20 cellular contexts compared by ENCODE assay signal in the genomic region with DNA sequence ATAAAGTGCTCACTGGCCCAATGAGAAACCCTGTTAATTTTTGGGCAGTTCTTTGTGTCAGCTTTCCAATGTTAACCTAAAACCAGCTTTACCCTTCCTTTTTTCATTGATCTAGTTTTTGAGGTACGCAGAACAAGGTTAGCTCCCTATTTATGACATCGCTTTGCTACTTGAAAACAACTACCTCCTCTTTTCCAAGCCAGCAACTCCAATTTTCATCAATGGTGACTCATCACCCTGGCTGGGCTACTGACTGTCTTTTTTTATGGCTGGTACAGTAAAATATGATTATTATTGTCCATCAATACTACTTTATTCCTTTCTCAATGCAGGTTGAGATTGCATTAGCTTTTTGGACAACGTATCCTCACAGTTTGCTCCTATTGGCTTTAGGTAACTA. TPM values are rescaled to one million over a fixed set of nuclear protein-coding genes. Genes with fewer than 3 reads are reported as not detected.
A peak's percentile ranks its signal among the peaks of the same experiment; 100 is the strongest.
DNase-seq lines count a peak whose midpoint lies in the region; ATAC-seq, FAIRE-seq and TF ChIP-seq lines count a peak whose summit lies in the region.
"Had no signal": no experiment of that assay in that cellular context is flagged by ENCODE, and none has a peak within 500 bp of the region (broad histone marks: within the 10 kb centered on the region; RNA-seq: fewer than 3 reads in every experiment).

No MANE protein-coding gene starts in this region.

- H3K9me3 ChIP-seq in A549 (no peaks in the 10 kb centered on the region), HEK293 (ENCODE audit: control insufficient read depth, insufficient read depth, low read depth, low read length) (no peaks in the 10 kb centered on the region), adipocyte (ENCODE audit: control insufficient read depth, low read length) (peaks cover 10% of the 10 kb centered on the region)
- H3K9me3 ChIP-seq: Caco-2, Peyer's patch had no signal

- H3K36me3 ChIP-seq in HEK293 (ENCODE audit: control insufficient read depth in 2 of 2, insufficient read depth in 1 of 2, low read length in 2 of 2) (no peaks in the 10 kb centered on the region), adipocyte (ENCODE audit: control insufficient read depth, insufficient read depth, low read length, severe bottlenecking) (no peaks in the 10 kb centered on the region)
- H3K36me3 ChIP-seq: Peyer's patch had no signal

- POLR2A ChIA-PET in A549 (lab: Yijun Ruan, JAX) = no interaction called here
- POLR2A ChIA-PET in HEK293 (lab: Yijun Ruan, JAX) = no interaction called here
- POLR2A ChIA-PET in activated CD8-positive, alpha-beta T cell treated with anti-CD3 and anti-CD28 coated beads for 36 hours (lab: Charles Lee) = interaction anchor here (1.2 kb wide), 1 partner anchor 11 kb away, joined by 3 read pairs; no protein-coding TSS in a partner anchor

- H3K4me1 Mint-ChIP-seq in activated CD8-positive, alpha-beta T cell treated with anti-CD3 and anti-CD28 coated beads for 36 hours (ENCODE audit: low read depth) = no peaks in the 10 kb centered on the region
- H3K4me1 Mint-ChIP-seq: CD14-positive monocyte had no signal

- ATAC-seq in A549 (no peak), HG02678 (IDR thresholded peaks at IDR 0.05; ENCODE audit: unreplicated experiment) (no peak)
- no peak for ATAC-seq in activated CD8-positive, alpha-beta T cell treated with anti-CD3 and anti-CD28 coated beads for 36 hours

- H3K4me1 ChIP-seq in A549 (peaks cover 30% of the 10 kb centered on the region), HEK293 (ENCODE audit: control insufficient read depth, insufficient read depth, low read length) (peaks cover 17% of the 10 kb centered on the region), adipocyte (ENCODE audit: control insufficient read depth, insufficient read depth, low read length) (peaks cover 8% of the 10 kb centered on the region)

- intact Hi-C loops in activated CD8-positive, alpha-beta T cell treated with anti-CD3 and anti-CD28 coated beads for 36 hours (cut with micrococcal nuclease) = no loop called here

- no peak for TF ChIP-seq EP300 in A549 (IDR thresholded peaks at IDR 0.05)

- WGBS in A549 (ENCODE audit: missing lambda C conversion rate) = 87% methylated on average over 3 of the region's 3 CpGs

- 0 out of 3 replicates have a peak overlapping the region, but pooled peaks have one; percentile 4 for H3K4me2 ChIP-seq in A549

- H3K9ac ChIP-seq in adipocyte (ENCODE audit: low read length) = no peak overlapping the region

- H3K4me3 Mint-ChIP-seq in activated CD8-positive, alpha-beta T cell treated with anti-CD3 and anti-CD28 coated beads for 36 hours = no peak overlapping the region
- H3K4me3 Mint-ChIP-seq: CD14-positive monocyte had no signal

- FAIRE-seq in A549 (lab: Jason Lieb, UNC) = peak; percentile 56
- FAIRE-seq: G401.6, GM12892, HTR-8/SVneo had no signal

- no peaks in the 10 kb centered on the region for H3K9me3 Mint-ChIP-seq in activated CD8-positive, alpha-beta T cell treated with anti-CD3 and anti-CD28 coated beads for 36 hours

- H3K27me3 ChIP-seq in adipocyte (replicated peaks; ENCODE audit: control insufficient read depth, insufficient read depth, low read length) = no peaks in the 10 kb centered on the region
- H3K27me3 ChIP-seq: Peyer's patch had no signal

- no peak for TF ChIP-seq RAD21 in A549 (conservative IDR thresholded peaks at IDR 0.05 in 1 of 2, IDR thresholded peaks at IDR 0.05 in 1 of 2)

- H3K27ac Mint-ChIP-seq in activated CD8-positive, alpha-beta T cell treated with anti-CD3 and anti-CD28 coated beads for 36 hours = no peak overlapping the region
- H3K27ac Mint-ChIP-seq: CD14-positive monocyte had no signal

- no peaks in the 10 kb centered on the region for H3K27me3 Mint-ChIP-seq in activated CD8-positive, alpha-beta T cell treated with anti-CD3 and anti-CD28 coated beads for 36 hours

- DNase-seq in A549 (ENCODE audit: low read depth in 1 of 2, low spot score in 1 of 2) (no peak), adipocyte (ENCODE audit: low read depth) (peak; percentile 17), fibroblast of mammary gland (ENCODE audit: low read depth) (peak; percentile 6), Kasumi-1 (lab: John Stamatoyannopoulos, UW) (no peak), nucleus accumbens (lab: John Stamatoyannopoulos, UW) (no peak)
- DNase-seq in activated CD8-positive, alpha-beta T cell treated with anti-CD3 and anti-CD28 coated beads for 36 hours = no peak
- DNase-seq: Caco-2, HCEC 1CT, KBM-7, NCI-H1105, NCI-H187, NCI-H82, SHP77 had no signal

- H3K36me3 Mint-ChIP-seq in activated CD8-positive, alpha-beta T cell treated with anti-CD3 and anti-CD28 coated beads for 36 hours (ENCODE audit: low read depth) = no peaks in the 10 kb centered on the region
- H3K36me3 Mint-ChIP-seq: CD14-positive monocyte had no signal

- H3K27ac ChIP-seq in A549 (no peak overlapping the region), HEK293 (ENCODE audit: extremely low read depth, low read depth, low read length) (no peak overlapping the region)
- H3K27ac ChIP-seq: Peyer's patch had no signal

- H3K4me3 ChIP-seq in A549 (no peak overlapping the region), HEK293 (ENCODE audit: low read depth, low read length) (no peak overlapping the region), adipocyte (ENCODE audit: low read length) (no peak overlapping the region), fibroblast of mammary gland (ENCODE audit: control insufficient read depth, low read depth, low read length) (no peak overlapping the region)
- H3K4me3 ChIP-seq: Peyer's patch had no signal

- TF ChIP-seq CTCF in A549 (IDR thresholded peaks at IDR 0.05) = no peak
- no peak for TF ChIP-seq CTCF in HEK293 (tag by site-specific recombination; IDR thresholded peaks at IDR 0.05)
- TF ChIP-seq CTCF in fibroblast of mammary gland (conservative IDR thresholded peaks at IDR 0.05; ENCODE audit: control insufficient read depth, insufficient read depth, low read depth, low read length) = no peak
- no peak for TF ChIP-seq CTCF in activated CD8-positive, alpha-beta T cell treated with anti-CD3 and anti-CD28 coated beads for 36 hours (IDR thresholded peaks at IDR 0.05)

- no peak for TF ChIP-seq POLR2A in A549 (IDR thresholded peaks at IDR 0.05; ENCODE audit: low read length)

- CTCF ChIA-PET in A549 (lab: Yijun Ruan, JAX) = interaction anchor here (1.7 kb wide), 1 partner anchor 9 kb away, joined by 8 read pairs; no protein-coding TSS in a partner anchor
- CTCF ChIA-PET in HEK293 (lab: Yijun Ruan, JAX) = no interaction called here
- CTCF ChIA-PET in activated CD8-positive, alpha-beta T cell treated with anti-CD3 and anti-CD28 coated beads for 36 hours (lab: Charles Lee) = no interaction called here

TF ChIP-seq in A549, 52 proteins besides CTCF, POLR2A, EP300 and RAD21:
- TF ChIP-seq NFE2L2 (conservative IDR thresholded peaks at IDR 0.05; ENCODE audit: low read length) (no peak), FOSL2 (IDR thresholded peaks at IDR 0.05) (no peak), FOSL2 (CRISPR knock-in tag; IDR thresholded peaks at IDR 0.05) (peak; percentile 59)

TF ChIP-seq in HEK293, 187 proteins besides CTCF, POLR2A, EP300 and RAD21:
- TF ChIP-seq ZNF560 (tag by site-specific recombination; IDR thresholded peaks at IDR 0.05; ENCODE audit: borderline replicate concordance) = no peak
- TF ChIP-seq, protein P1, sequence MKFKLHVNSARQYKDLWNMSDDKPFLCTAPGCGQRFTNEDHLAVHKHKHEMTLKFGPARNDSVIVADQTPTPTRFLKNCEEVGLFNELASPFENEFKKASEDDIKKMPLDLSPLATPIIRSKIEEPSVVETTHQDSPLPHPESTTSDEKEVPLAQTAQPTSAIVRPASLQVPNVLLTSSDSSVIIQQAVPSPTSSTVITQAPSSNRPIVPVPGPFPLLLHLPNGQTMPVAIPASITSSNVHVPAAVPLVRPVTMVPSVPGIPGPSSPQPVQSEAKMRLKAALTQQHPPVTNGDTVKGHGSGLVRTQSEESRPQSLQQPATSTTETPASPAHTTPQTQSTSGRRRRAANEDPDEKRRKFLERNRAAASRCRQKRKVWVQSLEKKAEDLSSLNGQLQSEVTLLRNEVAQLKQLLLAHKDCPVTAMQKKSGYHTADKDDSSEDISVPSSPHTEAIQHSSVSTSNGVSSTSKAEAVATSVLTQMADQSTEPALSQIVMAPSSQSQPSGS (tag by site-specific recombination; IDR thresholded peaks at IDR 0.05; ENCODE audit: low read depth) = 0 out of 2 replicates have a peak, but pooled peaks have one; percentile 15
- TF ChIP-seq ZNF629 (tag by site-specific recombination; IDR thresholded peaks at IDR 0.05) = peak; percentile 29; the same call in 1 of the 2 replicates
- TF ChIP-seq OSR2 (tag by site-specific recombination; IDR thresholded peaks at IDR 0.05) = peak; percentile 61
- TF ChIP-seq ZNF600 (tag by site-specific recombination; IDR thresholded peaks at IDR 0.05) = no peak
TF ChIP-seq in HEK293: peak in this region for 3.

RNA-seq across cellular contexts. Expression of a gene that starts 22.5 kb away (rescaled TPM):
- 1.6 and 1.9 TPM in 2 replicates for polyA plus RNA-seq in A549 (2011; rRNA removed)
- polyA plus RNA-seq in A549 (2012; cell fraction: cytosol; rRNA removed) = 0.22 and 0.29 TPM in 2 replicates
- 0.21 and 1.00 TPM in 2 replicates for polyA plus RNA-seq in A549 (2012; cell fraction: nucleus; rRNA removed)
- polyA plus RNA-seq in A549 (2017; fragmentation: RNase III; extraction: RNeasy Plus Mini Kit Qiagen cat#74134 plus additional on column Dnase treatment) = 0.22 to 0.37 TPM (median 0.27 TPM) in 3 replicates
- polyA minus RNA-seq in A549 (2011; rRNA and poly(A)+ RNA removed) = 6.7 and 11.2 TPM in 2 replicates
- total RNA-seq in activated CD8-positive, alpha-beta T cell treated with anti-CD3 and anti-CD28 coated beads for 36 hours = 1 to 10 TPM; 1.2 to 1.4 TPM
- polyA plus RNA-seq: CD14-positive monocyte had no signal

Comparison
In these comparisons a context has a peak if more than half of its experiments do, and no peak if none do; other contexts are left out.
1. DNase-seq: peak in adipocyte (single experiment) and fibroblast of mammary gland (single experiment); none in A549 (0 of 2), Kasumi-1 (0 of 2), nucleus accumbens (0 of 56) and activated CD8-positive, alpha-beta T cell treated with anti-CD3 and anti-CD28 coated beads for 36 hours (single experiment).